1 cellular context compared by ENCODE assay signal in genomic region chr16:83969771-83970429, GRCh38.
TF ChIP-seq lines count a peak whose summit lies in the region.

No MANE protein-coding gene starts in this region.

TF ChIP-seq in K562, 482 proteins besides CTCF, POLR2A, EP300 and RAD21:
- no peak for TF ChIP-seq NFRKB (IDR thresholded peaks at IDR 0.05; ENCODE audit: low read depth)
- TF ChIP-seq SETDB1 (IDR thresholded peaks at IDR 0.05; ENCODE audit: low read length), result no peak
- TF ChIP-seq PKNOX1 (IDR thresholded peaks at IDR 0.05), result peak; percentile 30; the same call in 1 of the 2 replicates
